7 cellular contexts compared by ENCODE assay signal in genomic region chr17:43779145-43780125, GRCh38. TPM values are rescaled to one million over a fixed set of nuclear protein-coding genes. Genes with fewer than 3 reads are reported as not detected.
A peak's percentile ranks its signal among the peaks of the same experiment; 100 is the strongest.
DNase-seq lines count a peak whose midpoint lies in the region; ATAC-seq and TF ChIP-seq lines count a peak whose summit lies in the region.

No MANE protein-coding gene starts in this region.

- DNase-seq in KBM-7: peak; percentile 65
- DNase-seq in cardiac muscle cell (ENCODE audit: low read depth in 1 of 2, low spot score in 1 of 2): peak in 1 of 2 donors; percentile 72

- H3K27ac ChIP-seq in cardiac muscle cell: peak overlapping the region; percentile 99
- peak overlapping the region; percentile 75 for H3K27ac ChIP-seq in rectal smooth muscle tissue (ENCODE audit: low read depth, low read length)

- no peak for TF ChIP-seq CTCF in WI38 (IDR thresholded peaks at IDR 0.05; ENCODE audit: low read depth, low read length)
- TF ChIP-seq CTCF in cardiac muscle cell (IDR thresholded peaks at IDR 0.05; ENCODE audit: low read depth, low read length): no peak

- H3K27me3 ChIP-seq in cardiac muscle cell (peaks cover 14% of the 10 kb centered on the region), rectal smooth muscle tissue (ENCODE audit: control insufficient read depth, insufficient read depth, low read length) (no peaks in the 10 kb centered on the region)

- H3K36me3 ChIP-seq in cardiac muscle cell: no peaks in the 10 kb centered on the region
- peaks cover 2% of the 10 kb centered on the region for H3K36me3 ChIP-seq in rectal smooth muscle tissue (ENCODE audit: control insufficient read depth, insufficient read depth, low read length)

- H3K9me3 ChIP-seq in cardiac muscle cell (ENCODE audit: low read depth): no peaks in the 10 kb centered on the region

- H3K4me3 ChIP-seq in WI38 (ENCODE audit: low read depth, low read length) (peak overlapping the region; percentile 71), cardiac muscle cell (peak overlapping the region; percentile 87), rectal smooth muscle tissue (ENCODE audit: low read length) (peak overlapping the region; percentile 75)

- peak overlapping the region; percentile 51 for H3K9ac ChIP-seq in rectal smooth muscle tissue (ENCODE audit: low read length)

- ATAC-seq in GM18498 (IDR thresholded peaks at IDR 0.05; ENCODE audit: unreplicated experiment): peak; percentile 26
- ATAC-seq in GM18502 (IDR thresholded peaks at IDR 0.05; ENCODE audit: poor library complexity, unreplicated experiment): no peak
- no peak for ATAC-seq in HG02623 (IDR thresholded peaks at IDR 0.05; ENCODE audit: unreplicated experiment)

- in situ Hi-C loops in KBM-7 (cut with MboI; ENCODE audit: low pct_unique_long_range_greater_than_20kb, low sequenced_read_pairs): no loop called here

- H3K4me1 ChIP-seq in cardiac muscle cell (ENCODE audit: low read depth): peaks cover 14% of the 10 kb centered on the region
- H3K4me1 ChIP-seq in rectal smooth muscle tissue (ENCODE audit: control insufficient read depth, insufficient read depth, low read length): peaks cover 8% of the 10 kb centered on the region

RNA-seq across cellular contexts. Expression of gene DUSP3, which starts 0.7 kb away (rescaled TPM):
- 66.2 and 71.4 TPM in 2 replicates for total RNA-seq in cardiac muscle cell
- 58.7 and 82.4 TPM in 2 replicates for polyA plus RNA-seq in cardiac muscle cell

RNA-seq across cellular contexts. Expression of gene CFAP97D1, which starts 0.8 kb away (rescaled TPM):
- total RNA-seq in cardiac muscle cell: 0.04 TPM in 1 of 2 replicates, not detected in the other
- not detected in 2 replicates for polyA plus RNA-seq in cardiac muscle cell

RNA-seq across cellular contexts. Expression of gene SOST, which starts 20.8 kb away (rescaled TPM):
- total RNA-seq in cardiac muscle cell: 0.85 and 3.2 TPM in 2 replicates
- 0.10 and 4.1 TPM in 2 replicates for polyA plus RNA-seq in cardiac muscle cell

RNA-seq across cellular contexts. Expression of gene MPP3, which starts 53.5 kb away (rescaled TPM):
- total RNA-seq in cardiac muscle cell: 7.4 and 7.6 TPM in 2 replicates
- 5.3 and 14.6 TPM in 2 replicates for polyA plus RNA-seq in cardiac muscle cell
